1 cellular context compared by ENCODE assay signal in the genomic region with DNA sequence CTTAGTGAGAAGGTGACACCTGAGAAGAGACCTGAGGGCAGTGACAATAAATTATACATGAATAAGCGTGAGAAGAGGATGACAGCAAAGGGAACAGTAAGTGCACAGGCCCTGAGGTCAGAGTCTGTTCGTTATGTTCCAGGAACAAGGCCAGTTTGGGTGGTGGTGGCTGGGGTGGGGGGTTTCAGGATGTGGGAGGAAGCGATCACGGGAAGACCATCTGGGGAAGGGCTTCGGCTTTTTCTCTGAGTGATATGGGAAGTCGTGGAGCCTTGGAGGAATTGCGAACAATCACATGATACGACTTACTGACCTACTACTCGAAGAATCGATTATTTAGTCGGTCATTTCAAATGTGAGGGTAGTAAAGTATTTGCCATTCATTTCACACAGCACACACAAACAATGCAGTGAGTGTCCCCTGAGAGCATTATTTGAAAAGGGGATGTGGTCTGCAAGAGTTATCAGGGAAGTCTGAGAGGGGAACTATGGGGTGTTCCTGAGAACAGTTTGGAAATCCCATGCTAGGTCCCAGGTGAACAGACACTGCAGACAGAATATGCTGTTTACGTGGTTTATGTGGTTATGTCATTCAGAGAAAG.
TF ChIP-seq lines count a peak whose summit lies in the region.

No MANE protein-coding gene starts in this region.

TF ChIP-seq in SK-N-SH, 30 proteins besides CTCF, POLR2A, EP300 and RAD21 (continued from another document):
- TF ChIP-seq, protein P1, sequence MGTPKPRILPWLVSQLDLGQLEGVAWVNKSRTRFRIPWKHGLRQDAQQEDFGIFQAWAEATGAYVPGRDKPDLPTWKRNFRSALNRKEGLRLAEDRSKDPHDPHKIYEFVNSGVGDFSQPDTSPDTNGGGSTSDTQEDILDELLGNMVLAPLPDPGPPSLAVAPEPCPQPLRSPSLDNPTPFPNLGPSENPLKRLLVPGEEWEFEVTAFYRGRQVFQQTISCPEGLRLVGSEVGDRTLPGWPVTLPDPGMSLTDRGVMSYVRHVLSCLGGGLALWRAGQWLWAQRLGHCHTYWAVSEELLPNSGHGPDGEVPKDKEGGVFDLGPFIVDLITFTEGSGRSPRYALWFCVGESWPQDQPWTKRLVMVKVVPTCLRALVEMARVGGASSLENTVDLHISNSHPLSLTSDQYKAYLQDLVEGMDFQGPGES (IDR thresholded peaks at IDR 0.05; ENCODE audit: low read depth, low read length), result no peak
- TF ChIP-seq TEAD4 (IDR thresholded peaks at IDR 0.05; ENCODE audit: borderline replicate concordance, insufficient read depth), result no peak
- no peak for TF ChIP-seq NFIC (IDR thresholded peaks at IDR 0.05; ENCODE audit: borderline replicate concordance)
- no peak for TF ChIP-seq RCOR1 (IDR thresholded peaks at IDR 0.05; ENCODE audit: low read length)
- TF ChIP-seq SIN3A (IDR thresholded peaks at IDR 0.05; ENCODE audit: borderline replicate concordance, low read depth, low read length), result no peak
- no peak for TF ChIP-seq TAF1 (IDR thresholded peaks at IDR 0.05; ENCODE audit: borderline replicate concordance, low read depth, low read length)
